16 cellular contexts compared by ENCODE assay signal in the genomic region with DNA sequence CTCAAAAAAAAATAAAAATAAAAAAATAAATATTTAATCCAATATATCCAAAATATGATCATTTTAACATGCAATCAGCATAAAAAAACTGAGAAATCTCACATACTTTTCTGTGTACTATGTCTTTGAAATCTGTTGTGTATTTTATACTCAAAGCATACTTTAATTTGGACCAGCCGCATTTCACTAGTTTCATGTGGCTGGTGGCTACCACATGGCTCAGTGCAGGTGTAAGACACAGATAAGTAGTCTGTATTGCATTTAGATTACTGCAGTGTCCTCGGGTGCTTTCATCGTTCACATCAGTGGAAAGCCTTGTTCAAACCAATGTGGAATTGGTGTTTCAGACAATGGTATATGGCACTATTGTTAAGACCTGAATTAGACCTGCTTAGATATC. TPM values are rescaled to one million over a fixed set of nuclear protein-coding genes. Genes with fewer than 3 reads are reported as not detected.
DNase-seq lines count a peak whose midpoint lies in the region; ATAC-seq, FAIRE-seq and TF ChIP-seq lines count a peak whose summit lies in the region.
"Had no signal": no experiment of that assay in that cellular context is flagged by ENCODE, and none has a peak within 500 bp of the region (broad histone marks: within the 10 kb centered on the region; RNA-seq: fewer than 3 reads in every experiment).

No MANE protein-coding gene starts in this region.

- intact Hi-C loops in activated naive CD4-positive, alpha-beta T cell treated with anti-CD3 and anti-CD28 coated beads for 36 hours (cut with micrococcal nuclease) = no loop called here
- intact Hi-C loops in activated T-helper 1 cell treated with anti-CD3 and anti-CD28 coated beads, Interleukin-12 subunit alpha, Interleukin-12 subunit beta, Interleukin-2, Interleukin-4 antibody, amounts not matched to agents 30 ng/mL and 10 ng/mL and 1 ng/mL, durations not matched to agents 14 hours and 24 hours and 36 hours (cut with micrococcal nuclease) = no loop called here

- no peak overlapping the region for H3K9ac ChIP-seq in keratinocyte (ENCODE audit: control insufficient read depth, extremely low read depth, insufficient read depth, low read length)
- H3K9ac ChIP-seq: KMS-11 had no signal

- H3K27ac ChIP-seq in keratinocyte (ENCODE audit: control insufficient read depth, insufficient read depth, low read length) = no peak overlapping the region
- H3K27ac ChIP-seq: KMS-11 had no signal

- CTCF ChIA-PET in activated naive CD4-positive, alpha-beta T cell treated with anti-CD3 and anti-CD28 coated beads for 36 hours (lab: Charles Lee) = interaction anchor here (1.2 to 2.3 kb wide), 4 partner anchors 15 to 64 kb away, joined by 4 to 10 read pairs (median 5); no protein-coding TSS in a partner anchor

- H4K20me1 ChIP-seq in keratinocyte (ENCODE audit: control insufficient read depth, extremely low read depth, insufficient read depth, low read length) = no peaks in the 10 kb centered on the region

- no peak for TF ChIP-seq CTCF in keratinocyte (optimal IDR thresholded peaks at IDR 0.05 in 1 of 3, IDR thresholded peaks at IDR 0.05 in 1 of 3, conservative IDR thresholded peaks at IDR 0.05 in 1 of 3; ENCODE audit: extremely low read depth in 1 of 3, insufficient read depth in 2 of 3, low read length in 3 of 3)

- peaks cover 40% of the 10 kb centered on the region for H3K36me3 Mint-ChIP-seq in activated naive CD4-positive, alpha-beta T cell treated with anti-CD3 and anti-CD28 coated beads for 36 hours (ENCODE audit: low read depth)
- peaks cover 51% of the 10 kb centered on the region for H3K36me3 Mint-ChIP-seq in activated T-helper 1 cell treated with anti-CD3 and anti-CD28 coated beads, Interleukin-12 subunit alpha, Interleukin-12 subunit beta, Interleukin-2, Interleukin-4 antibody, amounts not matched to agents 30 ng/mL and 10 ng/mL and 1 ng/mL, durations not matched to agents 14 hours and 24 hours and 36 hours (ENCODE audit: low read depth)

- H3K79me2 ChIP-seq in keratinocyte (ENCODE audit: control insufficient read depth, insufficient read depth, low read length) = peaks cover 17% of the 10 kb centered on the region

- dilution Hi-C loops in keratinocyte (cut with MboI; ENCODE audit: extremely low pct_ligation_motif_present, low sequenced_read_pairs) = no loop called here

- peaks cover 81% of the 10 kb centered on the region for H3K4me1 Mint-ChIP-seq in activated naive CD4-positive, alpha-beta T cell treated with anti-CD3 and anti-CD28 coated beads for 36 hours (ENCODE audit: low read depth)
- H3K4me1 Mint-ChIP-seq in activated T-helper 1 cell treated with anti-CD3 and anti-CD28 coated beads, Interleukin-12 subunit alpha, Interleukin-12 subunit beta, Interleukin-2, Interleukin-4 antibody, amounts not matched to agents 30 ng/mL and 10 ng/mL and 1 ng/mL, durations not matched to agents 14 hours and 24 hours and 36 hours (ENCODE audit: low read depth) = peaks cover 80% of the 10 kb centered on the region

- no peak overlapping the region for H3K4me2 ChIP-seq in keratinocyte (ENCODE audit: control insufficient read depth, extremely low read depth, insufficient read depth, low read depth, low read length)
- H3K4me2 ChIP-seq: KMS-11 had no signal

- DNase-seq in activated naive CD4-positive, alpha-beta T cell treated with anti-CD3 and anti-CD28 coated beads for 36 hours = no peak
- DNase-seq in activated naive CD4-positive, alpha-beta T cell (lab: John Stamatoyannopoulos, UW) = no peak
- DNase-seq in OCI-M1 (lab: John Stamatoyannopoulos, UW) (peak; percentile 68), keratinocyte (ENCODE audit: low read depth, low spot score) (no peak), NCI-H345 (lab: John Stamatoyannopoulos, UW) (no peak)
- DNase-seq in activated T-helper 1 cell treated with anti-CD3 and anti-CD28 coated beads, Interleukin-12 subunit alpha, Interleukin-12 subunit beta, Interleukin-2, Interleukin-4 antibody, amounts not matched to agents 30 ng/mL and 10 ng/mL and 1 ng/mL, durations not matched to agents 14 hours and 24 hours and 36 hours (ENCODE audit: low spot score) = no peak
- DNase-seq: BE2C, HFFc6, MG63, NCI-H1105, NCI-H1694 treated with DMSO at 0.1 percent for 48 hours, NCI-H446 had no signal

- H3K27me3 Mint-ChIP-seq in activated naive CD4-positive, alpha-beta T cell treated with anti-CD3 and anti-CD28 coated beads for 36 hours (ENCODE audit: low read depth) = no peaks in the 10 kb centered on the region
- no peaks in the 10 kb centered on the region for H3K27me3 Mint-ChIP-seq in activated T-helper 1 cell treated with anti-CD3 and anti-CD28 coated beads, Interleukin-12 subunit alpha, Interleukin-12 subunit beta, Interleukin-2, Interleukin-4 antibody, amounts not matched to agents 30 ng/mL and 10 ng/mL and 1 ng/mL, durations not matched to agents 14 hours and 24 hours and 36 hours (ENCODE audit: insufficient read depth)

- FAIRE-seq in keratinocyte (lab: Jason Lieb, UNC) = peak; percentile 5

- no peaks in the 10 kb centered on the region for H3K9me1 ChIP-seq in keratinocyte (ENCODE audit: control insufficient read depth, extremely low read depth, insufficient read depth, low read length)

- H3K4me1 ChIP-seq in keratinocyte (ENCODE audit: control insufficient read depth, extremely low read depth, insufficient read depth, low read length) = no peaks in the 10 kb centered on the region
- H3K4me1 ChIP-seq: BE2C had no signal

- no peak overlapping the region for H2AFZ ChIP-seq in keratinocyte (ENCODE audit: control insufficient read depth, low read length)

- H3K4me3 ChIP-seq in keratinocyte (ENCODE audit: control insufficient read depth in 2 of 3, extremely low read depth in 1 of 3, insufficient read depth in 2 of 3, low read depth in 1 of 3, low read length in 3 of 3) = no peak overlapping the region
- H3K4me3 ChIP-seq: MG63 had no signal

- no peak for ATAC-seq in GM18519 (IDR thresholded peaks at IDR 0.05; ENCODE audit: low FRiP score, unreplicated experiment)
- ATAC-seq: Panc1, Right ventricle myocardium inferior had no signal

- H3K9me3 Mint-ChIP-seq in activated naive CD4-positive, alpha-beta T cell treated with anti-CD3 and anti-CD28 coated beads for 36 hours = no peaks in the 10 kb centered on the region
- H3K9me3 Mint-ChIP-seq in activated T-helper 1 cell treated with anti-CD3 and anti-CD28 coated beads, Interleukin-12 subunit alpha, Interleukin-12 subunit beta, Interleukin-2, Interleukin-4 antibody, amounts not matched to agents 30 ng/mL and 10 ng/mL and 1 ng/mL, durations not matched to agents 14 hours and 24 hours and 36 hours = no peaks in the 10 kb centered on the region
- H3K9me3 Mint-ChIP-seq: HFFc6 had no signal

- peak overlapping the region; percentile 29 for H3K4me3 Mint-ChIP-seq in activated naive CD4-positive, alpha-beta T cell treated with anti-CD3 and anti-CD28 coated beads for 36 hours
- peak overlapping the region; percentile 26 for H3K4me3 Mint-ChIP-seq in activated T-helper 1 cell treated with anti-CD3 and anti-CD28 coated beads, Interleukin-12 subunit alpha, Interleukin-12 subunit beta, Interleukin-2, Interleukin-4 antibody, amounts not matched to agents 30 ng/mL and 10 ng/mL and 1 ng/mL, durations not matched to agents 14 hours and 24 hours and 36 hours
- H3K4me3 Mint-ChIP-seq: HFFc6 had no signal

- peak overlapping the region; percentile 78 for H3K27ac Mint-ChIP-seq in activated naive CD4-positive, alpha-beta T cell treated with anti-CD3 and anti-CD28 coated beads for 36 hours
- peak overlapping the region; percentile 40 for H3K27ac Mint-ChIP-seq in activated T-helper 1 cell treated with anti-CD3 and anti-CD28 coated beads, Interleukin-12 subunit alpha, Interleukin-12 subunit beta, Interleukin-2, Interleukin-4 antibody, amounts not matched to agents 30 ng/mL and 10 ng/mL and 1 ng/mL, durations not matched to agents 14 hours and 24 hours and 36 hours
- H3K27ac Mint-ChIP-seq: HFFc6 had no signal

- H3K36me3 ChIP-seq in keratinocyte (ENCODE audit: control insufficient read depth in 2 of 2, extremely low read depth in 1 of 2, insufficient read depth in 2 of 2, low read length in 2 of 2) = peaks cover 3 to 4% of the 10 kb centered on the region in 2 experiments

- no peaks in the 10 kb centered on the region for H3K27me3 ChIP-seq in keratinocyte (ENCODE audit: control insufficient read depth, extremely low read depth, insufficient read depth, low read length)
- H3K27me3 ChIP-seq: BE2C, MG63 had no signal

- no peaks in the 10 kb centered on the region for H3K9me3 ChIP-seq in keratinocyte (ENCODE audit: control insufficient read depth, low read depth, low read length)
- H3K9me3 ChIP-seq: BE2C, MG63 had no signal

RNA-seq across cellular contexts. Expression of gene CRTC3, which starts 11.0 kb away (rescaled TPM):
- total RNA-seq in activated naive CD4-positive, alpha-beta T cell treated with anti-CD3 and anti-CD28 coated beads for 36 hours = 10 to 100 TPM; 40.6 to 42.7 TPM
- 54.0 and 61.2 TPM in 2 replicates for total RNA-seq in activated T-helper 1 cell treated with anti-CD3 and anti-CD28 coated beads, Interleukin-12 subunit alpha, Interleukin-12 subunit beta, Interleukin-2, Interleukin-4 antibody, amounts not matched to agents 30 ng/mL and 10 ng/mL and 1 ng/mL, durations not matched to agents 14 hours and 24 hours and 36 hours
- polyA plus RNA-seq in keratinocyte = 7.5 to 15.0 TPM (median 11.9 TPM) in 3 replicates
- polyA plus RNA-seq in keratinocyte (2011; ENCODE audit: low read depth) = 7.7 TPM
- 9.7 and 14.2 TPM in 2 replicates for polyA plus RNA-seq in keratinocyte (2011; cell fraction: cytosol; rRNA removed)
- 23.0 and 23.5 TPM in 2 replicates for polyA plus RNA-seq in keratinocyte (2011; cell fraction: nucleus; rRNA removed)
- 10.3 and 11.3 TPM in 2 replicates for polyA plus RNA-seq in keratinocyte (2012; ENCODE audit: low replicate concordance)
- polyA minus RNA-seq in keratinocyte = 14.1 to 25.6 TPM (median 21.5 TPM) in 3 replicates
- 10.7 TPM for polyA minus RNA-seq in keratinocyte (2011; cell fraction: cytosol; rRNA and poly(A)+ RNA removed)
- 14.5 and 22.0 TPM in 2 replicates for polyA minus RNA-seq in keratinocyte (2011; cell fraction: nucleus; rRNA and poly(A)+ RNA removed)
